8 cellular contexts compared by ENCODE assay signal in the genomic region with DNA sequence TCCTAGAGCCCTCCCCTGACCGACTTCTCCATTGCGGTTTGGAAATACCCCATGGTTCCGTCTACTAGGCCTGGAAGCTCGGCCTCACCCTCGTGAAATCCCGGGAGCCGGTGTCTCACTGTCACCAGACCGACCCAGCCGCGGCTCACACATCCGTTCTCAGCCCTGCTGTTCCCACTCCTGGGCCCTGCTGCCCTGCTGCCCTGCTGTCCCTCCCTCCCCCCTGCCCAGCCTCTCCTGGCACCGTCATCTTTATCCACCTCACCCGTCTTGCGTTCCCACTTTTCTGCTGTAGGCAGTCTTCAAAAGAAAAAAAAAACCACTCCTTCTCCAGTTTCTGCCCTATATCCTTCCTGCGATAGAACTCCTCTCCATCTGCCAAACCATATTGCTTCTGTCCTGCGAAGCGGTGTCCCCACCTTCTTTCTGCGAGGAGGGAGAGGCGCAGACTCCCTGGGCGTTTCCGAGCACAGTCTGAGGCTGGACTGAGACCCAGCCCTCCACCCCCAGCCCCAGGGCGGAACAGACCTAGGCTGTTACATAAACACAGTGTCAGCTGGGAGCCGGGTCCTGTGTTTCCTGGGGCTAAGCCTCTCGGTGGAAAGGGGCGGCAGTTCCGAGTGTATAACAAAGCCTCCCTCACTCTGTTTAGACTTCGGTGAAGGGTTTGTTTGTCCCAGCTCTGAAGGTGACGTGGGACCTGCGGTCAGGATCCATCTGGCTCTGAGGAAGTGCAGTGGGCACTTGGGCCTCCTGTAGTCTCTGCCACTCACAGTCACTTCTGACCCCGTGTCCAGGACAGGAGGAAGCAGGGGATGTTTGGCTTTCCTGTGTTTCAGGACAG. TPM values are rescaled to one million over a fixed set of nuclear protein-coding genes. Genes with fewer than 3 reads are reported as not detected.
DNase-seq lines count a peak whose midpoint lies in the region; ATAC-seq and TF ChIP-seq lines count a peak whose summit lies in the region.

No MANE protein-coding gene starts in this region.

- peak overlapping the region; percentile 99 to 100 (median 99) for H3K27ac Mint-ChIP-seq in CD14-positive monocyte
- H3K27ac Mint-ChIP-seq in central memory CD8-positive, alpha-beta T cell (ENCODE audit: low read depth), result no peak overlapping the region

- H3K36me3 ChIP-seq in Loucy (ENCODE audit: insufficient read depth, low read length), result no peaks in the 10 kb centered on the region
- peaks cover 0 to 11% (median 0%) of the 10 kb centered on the region in 6 donors for H3K36me3 ChIP-seq in spleen

- no peak for TF ChIP-seq POLR2A in spleen (IDR thresholded peaks at IDR 0.05)

- H3K9me3 ChIP-seq in Loucy (ENCODE audit: insufficient read depth, low read depth, low read length), result no peaks in the 10 kb centered on the region
- H3K9me3 ChIP-seq in spleen, result no peaks in the 10 kb centered on the region

- H2AFZ ChIP-seq in Loucy (ENCODE audit: low read length), result no peak overlapping the region

- no peak for TF ChIP-seq CTCF in CD14-positive monocyte (IDR thresholded peaks at IDR 0.05)
- no peak for TF ChIP-seq CTCF in Loucy (conservative IDR thresholded peaks at IDR 0.05; ENCODE audit: low read length)
- no peak for TF ChIP-seq CTCF in spleen (IDR thresholded peaks at IDR 0.05 in 8 of 11, conservative IDR thresholded peaks at IDR 0.05 in 3 of 11)

- H3K27me3 Mint-ChIP-seq in CD14-positive monocyte (ENCODE audit: low read depth in 3 of 3), result peaks cover 0 to 2% (median 0%) of the 10 kb centered on the region in 3 donors
- peaks cover 10% of the 10 kb centered on the region for H3K27me3 Mint-ChIP-seq in central memory CD8-positive, alpha-beta T cell

- H3K9me2 ChIP-seq in Loucy (replicated peaks; ENCODE audit: low read depth, low read length), result no peaks in the 10 kb centered on the region

- H3K4me3 ChIP-seq in Loucy (ENCODE audit: low read length, poor library complexity, severe bottlenecking) (peak overlapping the region; percentile 94), spleen (peak overlapping the region in 6 of 8 donors; percentile 17 to 94 (median 72))

- intact Hi-C loops in CD14-positive monocyte (cut with micrococcal nuclease), result loop anchor here in 1 of 2 donors (2.0 to 10.0 kb wide), 4 partner anchors 30 to 714 kb away; a partner anchor contains a TSS
- intact Hi-C loops in spleen (cut with DNase I; ENCODE audit: low total_unique reads), result no loop called here

- H3K27ac ChIP-seq in layer of hippocampus (ENCODE audit: low read depth, low read length), result peak overlapping the region; percentile 72
- H3K27ac ChIP-seq in spleen, result peak overlapping the region in 7 of 8 donors; percentile 80 to 88 (median 82)

- peak overlapping the region; percentile 98 for H3K4me2 ChIP-seq in Loucy (ENCODE audit: low read depth, low read length, poor library complexity, severe bottlenecking)

- H3F3A ChIP-seq in Loucy (ENCODE audit: low read depth), result no peaks in the 10 kb centered on the region

- H3K4me1 Mint-ChIP-seq in CD14-positive monocyte, result peaks cover 53% of the 10 kb centered on the region
- peaks cover 30% of the 10 kb centered on the region for H3K4me1 Mint-ChIP-seq in central memory CD8-positive, alpha-beta T cell

- ATAC-seq in central memory CD8-positive, alpha-beta T cell (replicated peaks; ENCODE audit: extremely low read depth, poor library complexity, severe bottlenecking), result no peak
- ATAC-seq in HG03025 (IDR thresholded peaks at IDR 0.05; ENCODE audit: low FRiP score, unreplicated experiment), result no peak
- ATAC-seq in GM21786 (IDR thresholded peaks at IDR 0.05; ENCODE audit: unreplicated experiment), result no peak

- H4K20me1 ChIP-seq in Loucy (ENCODE audit: insufficient read depth, low read length, poor library complexity, severe bottlenecking), result peaks cover 54% of the 10 kb centered on the region

- H3K9ac ChIP-seq in Loucy (ENCODE audit: low read depth, low read length, poor library complexity, severe bottlenecking), result peak overlapping the region; percentile 89

- peaks cover 0 to 3% (median 0%) of the 10 kb centered on the region in 7 donors for H3K9me3 Mint-ChIP-seq in CD14-positive monocyte
- H3K9me3 Mint-ChIP-seq in central memory CD8-positive, alpha-beta T cell, result no peaks in the 10 kb centered on the region

- DNase-seq in CD14-positive monocyte (ENCODE audit: low spot score) (peak; percentile 97), spleen (peak; percentile 89), NOMO-1 treated with DMSO at 0.1 percent for 48 hours (lab: John Stamatoyannopoulos, UW; ENCODE audit: unreplicated experiment) (no peak)
- no peak for DNase-seq in central memory CD8-positive, alpha-beta T cell (ENCODE audit: low spot score in 2 of 2)

- H3K4me1 ChIP-seq in Loucy (ENCODE audit: insufficient read depth, low read length, poor library complexity, severe bottlenecking), result peaks cover 35% of the 10 kb centered on the region
- peaks cover 33 to 83% (median 60%) of the 10 kb centered on the region in 6 donors for H3K4me1 ChIP-seq in spleen

- H3K27me3 ChIP-seq in Loucy (ENCODE audit: insufficient read depth, low read length, poor library complexity, severe bottlenecking) (no peaks in the 10 kb centered on the region), layer of hippocampus (ENCODE audit: control insufficient read depth, insufficient read depth, low read length) (no peaks in the 10 kb centered on the region), spleen (replicated peaks in 1 of 7) (peaks cover 0 to 30% (median 0%) of the 10 kb centered on the region in 7 donors)

- H3K4me3 Mint-ChIP-seq in CD14-positive monocyte, result peak overlapping the region; percentile 90 to 94
- H3K4me3 Mint-ChIP-seq in central memory CD8-positive, alpha-beta T cell, result peak overlapping the region; percentile 55

- peaks cover 19 to 21% of the 10 kb centered on the region in 2 donors for H3K36me3 Mint-ChIP-seq in CD14-positive monocyte
- peaks cover 10% of the 10 kb centered on the region for H3K36me3 Mint-ChIP-seq in central memory CD8-positive, alpha-beta T cell (ENCODE audit: insufficient read depth)

- WGBS in spleen, 5 donors, result 14 to 32% (median 21%) methylated on average over 30 of the region's 30 CpGs

- H3K79me2 ChIP-seq in Loucy (ENCODE audit: insufficient read depth, low read length), result peaks cover 72% of the 10 kb centered on the region

RNA-seq across cellular contexts. Expression of a gene that starts 2.8 kb away (rescaled TPM):
- polyA plus RNA-seq in CD14-positive monocyte, result 1 to 10 TPM; 6.4 to 6.8 TPM
- total RNA-seq in spleen, result 10 to 100 TPM; 43.2 to 94.4 (median 73.0) TPM
- polyA plus RNA-seq in spleen, result 10 to 100 TPM; 21.8 to 79.1 (median 51.2) TPM

RNA-seq across cellular contexts. Expression of a gene that starts 5.8 kb away (rescaled TPM):
- polyA plus RNA-seq in CD14-positive monocyte (10 to 100 TPM; 17.4 to 19.8 TPM), spleen (10 to 100 TPM; 43.0 to 73.4 (median 45.9) TPM)
- 10 to 100 TPM; 27.1 to 47.8 (median 38.2) TPM for total RNA-seq in spleen

RNA-seq across cellular contexts. Expression of a gene that starts 8.5 kb away (rescaled TPM):
- 10 to 100 TPM; 34.7 to 38.6 TPM for polyA plus RNA-seq in CD14-positive monocyte
- 100 to 1,000 TPM in 1 of 7 donors, 10 to 100 TPM in 6; 72.9 to 102 (median 77.6) TPM for total RNA-seq in spleen
- 100 to 1,000 TPM in 2 of 3 donors, 10 to 100 TPM in 1; 83.9 to 183 (median 136) TPM for polyA plus RNA-seq in spleen

RNA-seq across cellular contexts. Expression of a gene that starts 29.7 kb away (rescaled TPM):
- 10 to 100 TPM; 21.6 to 23.8 TPM for polyA plus RNA-seq in CD14-positive monocyte
- 100 to 1,000 TPM in 1 of 7 donors, 10 to 100 TPM in 6; 58.9 to 112 (median 85.2) TPM for total RNA-seq in spleen
- polyA plus RNA-seq in spleen, result 100 to 1,000 TPM in 1 of 3 donors, 10 to 100 TPM in 2; 43.9 to 122 (median 99.4) TPM

RNA-seq across cellular contexts. Expression of a gene that starts 31.4 kb away (rescaled TPM):
- polyA plus RNA-seq in CD14-positive monocyte (10 to 100 TPM; 24.9 to 31.2 TPM), spleen (10 to 100 TPM in 1 of 3 donors, 1 to 10 TPM in 2; 6.3 to 10.1 (median 9.2) TPM)
- total RNA-seq in spleen, result 10 to 100 TPM in 4 of 7 donors, 1 to 10 TPM in 3; 7.5 to 17.9 (median 11.2) TPM

Comparison
In these comparisons a context has a peak if more than half of its experiments do, and no peak if none do; other contexts are left out.
1. DNase-seq: peak in CD14-positive monocyte (single experiment) and spleen (single experiment); none in central memory CD8-positive, alpha-beta T cell (0 of 2) and NOMO-1 treated with DMSO at 0.1 percent for 48 hours (single experiment).